31 cellular contexts compared by ENCODE assay signal in genomic region chr6:38696345-38696744, GRCh38. TPM values are rescaled to one million over a fixed set of nuclear protein-coding genes. Genes with fewer than 3 reads are reported as not detected.
"Had no signal": no experiment of that assay in that cellular context is flagged by ENCODE, and none has a peak within 500 bp of the region (broad histone marks: within the 10 kb centered on the region; RNA-seq: fewer than 3 reads in every experiment).

No MANE protein-coding gene starts in this region.

- H3K4me3 ChIP-seq: heart right ventricle, psoas muscle, sigmoid colon, smooth muscle cell, thoracic aorta had no signal

- H3K4me3 Mint-ChIP-seq: activated naive CD8-positive, alpha-beta T cell treated with anti-CD3 and anti-CD28 coated beads, Interleukin-2, amount 50 U/mL, for 24 hours; activated T-helper 1 cell treated with anti-CD3 and anti-CD28 coated beads, Interleukin-12 subunit alpha, Interleukin-12 subunit beta, Interleukin-2, Interleukin-4 antibody, amounts not matched to agents 30 ng/mL and 10 ng/mL and 1 ng/mL, durations not matched to agents 14 hours and 24 hours and 36 hours; dendritic cell treated with granulocyte-macrophage colony-stimulating factor and Interleukin-4, amounts not matched to agents 40 ng/mL and 50 ng/mL, for 4 days; endodermal cell; naive B cell; neural crest cell; T-helper 1 cell treated with Interleukin-12 subunit alpha and Interleukin-12 subunit beta and Interleukin-4 antibody, amounts not matched to agents 30 μg/mL and 1 μg/mL, for 36 hours had no signal

- H2AFZ ChIP-seq: parathyroid adenoma had no signal

- H3K4me2 ChIP-seq: smooth muscle cell had no signal

- H3K4me1 ChIP-seq: parathyroid adenoma had no signal

- H3K9ac ChIP-seq: parathyroid adenoma had no signal

- H3K27ac ChIP-seq: heart right ventricle, parathyroid adenoma, psoas muscle, sigmoid colon, thoracic aorta, VCaP had no signal

- H3K36me3 ChIP-seq: sigmoid colon, thoracic aorta had no signal

- H3K79me2 ChIP-seq: parathyroid adenoma had no signal

- ATAC-seq: activated naive CD8-positive, alpha-beta T cell treated with anti-CD3 and anti-CD28 coated beads, Interleukin-2, amount 50 U/mL, for 24 hours; esophagus mucosa; heart right ventricle; left ventricle myocardium superior; psoas muscle; stimulated activated naive CD8-positive, alpha-beta T cell treated with anti-CD3 and anti-CD28 coated beads, Interleukin-15, Interleukin-2, amounts not matched to agents 100 U/mL and 50 U/mL, for 24 hours had no signal

- H3K27ac Mint-ChIP-seq: activated naive CD8-positive, alpha-beta T cell treated with anti-CD3 and anti-CD28 coated beads, Interleukin-2, amount 50 U/mL, for 24 hours; dendritic cell treated with granulocyte-macrophage colony-stimulating factor and Interleukin-4, amounts not matched to agents 40 ng/mL and 50 ng/mL, for 4 days; endodermal cell; T-helper 1 cell treated with Interleukin-12 subunit alpha and Interleukin-12 subunit beta and Interleukin-4 antibody, amounts not matched to agents 30 μg/mL and 1 μg/mL, for 36 hours had no signal

- DNase-seq: activated CD4-positive, alpha-beta T cell treated with anti-CD3 and anti-CD28 coated beads, Interleukin-2, amount 50 U/mL, for 1 hour; activated CD4-positive, CD25-positive, alpha-beta regulatory T cell treated with anti-CD3 and anti-CD28 coated beads, Interleukin-2, amount 50 U/mL, for 72 hours; activated gamma-delta T cell; activated naive CD4-positive, alpha-beta T cell treated with anti-CD3 and anti-CD28 coated beads, Interleukin-2, amount 50 U/mL, for 16 hours; activated naive CD8-positive, alpha-beta T cell treated with anti-CD3 and anti-CD28 coated beads, Interleukin-2, amount 50 U/mL, for 24 hours; central memory CD4-positive, alpha-beta T cell; endodermal cell; foreskin fibroblast; heart right ventricle; left ventricle myocardium superior; naive B cell; psoas muscle; sigmoid colon; stimulated activated CD4-positive, alpha-beta T cell treated with anti-CD3 and anti-CD28 coated beads, Interleukin-1b, Interleukin-23, amount 100 ng/mL, for 48 hours; stimulated activated CD4-positive, alpha-beta T cell treated with anti-CD3 and anti-CD28 coated beads, Interleukin-4, amount 100 ng/mL, for 4 hours; stimulated activated CD8-positive, alpha-beta memory T cell treated with anti-CD3 and anti-CD28 coated beads, Interleukin-4, amount 100 ng/mL, for 48 hours; stimulated activated naive CD8-positive, alpha-beta T cell treated with anti-CD3 and anti-CD28 coated beads, Interleukin-15, Interleukin-2, amounts not matched to agents 100 U/mL and 50 U/mL, for 24 hours; SW 1271; T-helper 9 cell; trophoblast cell had no signal

- H3K4me1 Mint-ChIP-seq: endodermal cell had no signal

- H3K27me3 Mint-ChIP-seq: activated naive CD8-positive, alpha-beta T cell treated with anti-CD3 and anti-CD28 coated beads, Interleukin-2, amount 50 U/mL, for 24 hours; dendritic cell treated with granulocyte-macrophage colony-stimulating factor and Interleukin-4, amounts not matched to agents 40 ng/mL and 50 ng/mL, for 4 days; naive B cell had no signal

- H3K27me3 ChIP-seq: heart right ventricle, sigmoid colon had no signal

RNA-seq across cellular contexts. Expression of gene DNAH8, which starts 18.8 kb away (rescaled TPM):
- total RNA-seq: endodermal cell, left ventricle myocardium superior, lung microvascular endothelial cell, sigmoid colon, smooth muscle cell, subcutaneous adipose tissue had no signal
